Comparison of ENCODE assay signal across 28 cellular contexts in genomic region chr1:223264529-223264928, GRCh38.
"Had no signal": no experiment of that assay in that cellular context is flagged by ENCODE, and none has a peak within 500 bp of the region (broad histone marks: within the 10 kb centered on the region; RNA-seq: fewer than 3 reads in every experiment).

No MANE protein-coding gene starts in this region.

- H3K4me3 Mint-ChIP-seq: natural killer cell; nephron; neural progenitor cell; stimulated activated effector memory CD8-positive, alpha-beta T cell treated with anti-CD3 and anti-CD28 coated beads, Interleukin-12 subunit alpha, Interleukin-12 subunit beta, amount 100 ng/mL, for 72 hours; stimulated activated naive B cell treated with anti-CD40 and anti-IgM and Interleukin-4, amounts not matched to agents 10 μg/mL and 1 μg/mL and 100 μg/mL, for 72 hours; stimulated activated naive CD8-positive, alpha-beta T cell treated with anti-CD3 and anti-CD28 coated beads, Interleukin-15, Interleukin-2, amounts not matched to agents 100 ng/mL and 50 ng/mL, for 24 hours; type B pancreatic cell had no signal

- H3K4me3 ChIP-seq: neural progenitor cell, ovary, psoas muscle, right lobe of liver, sigmoid colon, stomach, thoracic aorta, thyroid gland, tibial nerve, upper lobe of right lung, uterus had no signal

- H3K4me2 ChIP-seq: neural progenitor cell had no signal

- H3K27me3 ChIP-seq: neural progenitor cell, ovary, right lobe of liver, sigmoid colon, stomach, thyroid gland, tibial nerve, upper lobe of right lung, uterus had no signal

- DNase-seq: natural killer cell; occipital lobe; ovary; posterior cingulate gyrus; psoas muscle; right cardiac atrium; right lobe of liver; sigmoid colon; small intestine; stimulated activated CD4-positive, alpha-beta T cell treated with anti-CD3 and anti-CD28 coated beads, Interleukin-15, amount 100 ng/mL, for 24 hours; stimulated activated CD4-positive, alpha-beta T cell treated with anti-CD3 and anti-CD28 coated beads, Interleukin-2, amount 100 ng/mL, for 24 hours; stimulated activated CD4-positive, alpha-beta T cell treated with anti-CD3 and anti-CD28 coated beads, Interleukin-2, amount 100 ng/mL, for 48 hours; stimulated activated CD4-positive, alpha-beta T cell treated with anti-CD3 and anti-CD28 coated beads, Interleukin-4, amount 100 ng/mL, for 24 hours; stimulated activated naive B cell treated with anti-CD40 and anti-IgM and Interleukin-4, amounts not matched to agents 10 μg/mL and 1 μg/mL and 100 μg/mL, for 72 hours; stimulated activated naive CD4-positive, alpha-beta T cell treated with Interleukin-2 at 50 U/mL for 16 hours; stomach; thyroid gland; upper lobe of right lung; uterus had no signal

- ATAC-seq: natural killer cell; psoas muscle; right cardiac atrium; right lobe of liver; stimulated activated effector memory CD8-positive, alpha-beta T cell treated with anti-CD3 and anti-CD28 coated beads, Interleukin-12 subunit alpha, Interleukin-12 subunit beta, amount 100 ng/mL, for 72 hours; stimulated activated naive B cell treated with anti-CD40 and anti-IgM and Interleukin-4, amounts not matched to agents 10 μg/mL and 1 μg/mL and 100 μg/mL, for 72 hours; upper lobe of right lung had no signal

- H3K36me3 ChIP-seq: neural progenitor cell, ovary, right lobe of liver, sigmoid colon, thoracic aorta, thyroid gland, tibial nerve, upper lobe of right lung, uterus had no signal

- H3K27me3 Mint-ChIP-seq: stimulated activated naive CD8-positive, alpha-beta T cell treated with anti-CD3 and anti-CD28 coated beads, Interleukin-15, Interleukin-2, amounts not matched to agents 100 ng/mL and 50 ng/mL, for 24 hours had no signal

- H3K27ac ChIP-seq: neural progenitor cell, ovary, parathyroid adenoma, psoas muscle, right lobe of liver, sigmoid colon, stomach, thoracic aorta, thyroid gland, tibial nerve, upper lobe of right lung, uterus had no signal

- H3K9ac ChIP-seq: neural progenitor cell, parathyroid adenoma had no signal

- H3K79me2 ChIP-seq: parathyroid adenoma had no signal

- H3K4me1 Mint-ChIP-seq: natural killer cell; stimulated activated effector memory CD8-positive, alpha-beta T cell treated with anti-CD3 and anti-CD28 coated beads, Interleukin-12 subunit alpha, Interleukin-12 subunit beta, amount 100 ng/mL, for 72 hours; stimulated activated naive B cell treated with anti-CD40 and anti-IgM and Interleukin-4, amounts not matched to agents 10 μg/mL and 1 μg/mL and 100 μg/mL, for 72 hours had no signal

- H2AFZ ChIP-seq: neural progenitor cell, parathyroid adenoma had no signal

- H3K4me1 ChIP-seq: parathyroid adenoma, psoas muscle, sigmoid colon, thyroid gland, tibial nerve, upper lobe of right lung, uterus had no signal

- H3K27ac Mint-ChIP-seq: natural killer cell; nephron; neural progenitor cell; progenitor cell of endocrine pancreas; stimulated activated effector memory CD8-positive, alpha-beta T cell treated with anti-CD3 and anti-CD28 coated beads, Interleukin-12 subunit alpha, Interleukin-12 subunit beta, amount 100 ng/mL, for 72 hours; stimulated activated naive B cell treated with anti-CD40 and anti-IgM and Interleukin-4, amounts not matched to agents 10 μg/mL and 1 μg/mL and 100 μg/mL, for 72 hours; stimulated activated naive CD8-positive, alpha-beta T cell treated with anti-CD3 and anti-CD28 coated beads, Interleukin-15, Interleukin-2, amounts not matched to agents 100 ng/mL and 50 ng/mL, for 24 hours; type B pancreatic cell had no signal

- H3K9me3 ChIP-seq: ovary, psoas muscle, right lobe of liver, sigmoid colon, stomach, thoracic aorta, thyroid gland, tibial nerve, upper lobe of right lung, uterus had no signal

- FAIRE-seq: small intestine had no signal

- H3K36me3 Mint-ChIP-seq: natural killer cell; neural progenitor cell; stimulated activated effector memory CD8-positive, alpha-beta T cell treated with anti-CD3 and anti-CD28 coated beads, Interleukin-12 subunit alpha, Interleukin-12 subunit beta, amount 100 ng/mL, for 72 hours; stimulated activated naive B cell treated with anti-CD40 and anti-IgM and Interleukin-4, amounts not matched to agents 10 μg/mL and 1 μg/mL and 100 μg/mL, for 72 hours; type B pancreatic cell had no signal
